ENCODE assay signal across 28 cellular contexts in genomic region chr11:105989124-105989523, GRCh38.
"Had no signal": no experiment of that assay in that cellular context is flagged by ENCODE, and none has a peak within 500 bp of the region (broad histone marks: within the 10 kb centered on the region; RNA-seq: fewer than 3 reads in every experiment).

No MANE protein-coding gene starts in this region.

- H3K27ac Mint-ChIP-seq: activated CD4-positive, alpha-beta memory T cell treated with anti-CD3 and anti-CD28 coated beads for 36 hours; activated CD4-positive, alpha-beta T cell treated with anti-CD3 and anti-CD28 coated beads for 36 hours; activated CD4-positive, alpha-beta T cell treated with anti-CD3 and anti-CD28 coated beads, Interleukin-2, amount 10 ng/mL, durations not matched to agents 24 days and 14 days; activated CD8-positive, alpha-beta memory T cell treated with anti-CD3 and anti-CD28 coated beads, Interleukin-2, amount 10 ng/mL, durations not matched to agents 7 days and 5 days; activated CD8-positive, alpha-beta T cell treated with anti-CD3 and anti-CD28 coated beads, Interleukin-2, amount 10 ng/mL, durations not matched to agents 7 days and 5 days; activated naive CD4-positive, alpha-beta T cell treated with anti-CD3 and anti-CD28 coated beads, Interleukin-2, amount 10 ng/mL, durations not matched to agents 7 days and 5 days; activated naive CD4-positive, alpha-beta T cell treated with anti-CD3 and anti-CD28 coated beads, Interleukin-2, amount 50 U/mL, for 72 hours; activated naive CD8-positive, alpha-beta T cell treated with anti-CD3 and anti-CD28 coated beads, Interleukin-2, amount 10 ng/mL, durations not matched to agents 7 days and 5 days; activated T-cell treated with anti-CD3 and anti-CD28 coated beads, Interleukin-2, amount 50 U/mL, for 72 hours; dendritic cell treated with granulocyte-macrophage colony-stimulating factor and Interleukin-4, amounts not matched to agents 40 ng/mL and 50 ng/mL, for 4 days; endodermal cell had no signal

- H3K4me3 Mint-ChIP-seq: activated CD4-positive, alpha-beta memory T cell treated with anti-CD3 and anti-CD28 coated beads for 36 hours; activated CD4-positive, alpha-beta T cell treated with anti-CD3 and anti-CD28 coated beads for 36 hours; activated CD4-positive, alpha-beta T cell treated with anti-CD3 and anti-CD28 coated beads, Interleukin-2, amount 10 ng/mL, durations not matched to agents 24 days and 14 days; activated CD8-positive, alpha-beta memory T cell treated with anti-CD3 and anti-CD28 coated beads, Interleukin-2, amount 10 ng/mL, durations not matched to agents 7 days and 5 days; activated CD8-positive, alpha-beta T cell treated with anti-CD3 and anti-CD28 coated beads, Interleukin-2, amount 10 ng/mL, durations not matched to agents 7 days and 5 days; activated naive CD4-positive, alpha-beta T cell treated with anti-CD3 and anti-CD28 coated beads, Interleukin-2, amount 10 ng/mL, durations not matched to agents 7 days and 5 days; activated naive CD8-positive, alpha-beta T cell treated with anti-CD3 and anti-CD28 coated beads, Interleukin-2, amount 10 ng/mL, durations not matched to agents 7 days and 5 days; activated T-cell treated with anti-CD3 and anti-CD28 coated beads, Interleukin-2, amount 50 U/mL, for 72 hours; central memory CD8-positive, alpha-beta T cell; dendritic cell treated with granulocyte-macrophage colony-stimulating factor and Interleukin-4, amounts not matched to agents 40 ng/mL and 50 ng/mL, for 4 days; endodermal cell had no signal

- H3K36me3 ChIP-seq: brain microvascular endothelial cell had no signal

- H3K27ac ChIP-seq: brain microvascular endothelial cell, coronary artery, dorsolateral prefrontal cortex had no signal

- ATAC-seq: activated CD4-positive, alpha-beta T cell treated with anti-CD3 and anti-CD28 coated beads for 36 hours; activated CD8-positive, alpha-beta memory T cell treated with anti-CD3 and anti-CD28 coated beads, Interleukin-2, amount 10 ng/mL, durations not matched to agents 7 days and 5 days; activated CD8-positive, alpha-beta T cell treated with anti-CD3 and anti-CD28 coated beads, Interleukin-2, amount 10 ng/mL, durations not matched to agents 7 days and 5 days; activated naive CD4-positive, alpha-beta T cell treated with anti-CD3 and anti-CD28 coated beads, Interleukin-2, amount 50 U/mL, for 72 hours; activated T-cell treated with anti-CD3 and anti-CD28 coated beads, Interleukin-2, amount 50 U/mL, for 72 hours; esophagus mucosa had no signal

- H3K4me3 ChIP-seq: coronary artery, dorsolateral prefrontal cortex had no signal

- H3K27me3 ChIP-seq: brain microvascular endothelial cell, dorsolateral prefrontal cortex had no signal

- H3K27me3 Mint-ChIP-seq: activated CD4-positive, alpha-beta memory T cell treated with anti-CD3 and anti-CD28 coated beads for 36 hours; activated CD4-positive, alpha-beta T cell treated with anti-CD3 and anti-CD28 coated beads for 36 hours; activated CD4-positive, alpha-beta T cell treated with anti-CD3 and anti-CD28 coated beads, Interleukin-2, amount 10 ng/mL, durations not matched to agents 24 days and 14 days; activated CD8-positive, alpha-beta memory T cell treated with anti-CD3 and anti-CD28 coated beads, Interleukin-2, amount 10 ng/mL, durations not matched to agents 7 days and 5 days; activated naive CD4-positive, alpha-beta T cell treated with anti-CD3 and anti-CD28 coated beads, Interleukin-2, amount 10 ng/mL, durations not matched to agents 7 days and 5 days; activated naive CD8-positive, alpha-beta T cell treated with anti-CD3 and anti-CD28 coated beads, Interleukin-2, amount 10 ng/mL, durations not matched to agents 7 days and 5 days; central memory CD8-positive, alpha-beta T cell; dendritic cell treated with granulocyte-macrophage colony-stimulating factor and Interleukin-4, amounts not matched to agents 40 ng/mL and 50 ng/mL, for 4 days had no signal

- DNase-seq: activated CD4-positive, alpha-beta memory T cell treated with anti-CD3 and anti-CD28 coated beads for 36 hours; activated CD4-positive, alpha-beta T cell treated with anti-CD3 and anti-CD28 coated beads for 36 hours; activated CD4-positive, alpha-beta T cell treated with anti-CD3 and anti-CD28 coated beads, Interleukin-2, amount 10 ng/mL, durations not matched to agents 24 days and 14 days; activated CD4-positive, CD25-positive, alpha-beta regulatory T cell; activated CD4-positive, CD25-positive, alpha-beta regulatory T cell treated with anti-CD3 and anti-CD28 coated beads, Interleukin-2, amount 50 U/mL, for 72 hours; activated CD8-positive, alpha-beta memory T cell treated with anti-CD3 and anti-CD28 coated beads, Interleukin-2, amount 10 ng/mL, durations not matched to agents 7 days and 5 days; activated CD8-positive, alpha-beta memory T cell treated with anti-CD3 and anti-CD28 coated beads, Interleukin-2, amount 50 U/mL, for 4 hours; activated CD8-positive, alpha-beta T cell treated with anti-CD3 and anti-CD28 coated beads, Interleukin-2, amount 10 ng/mL, durations not matched to agents 7 days and 5 days; activated gamma-delta T cell; activated naive CD4-positive, alpha-beta T cell; activated naive CD4-positive, alpha-beta T cell treated with anti-CD3 and anti-CD28 coated beads, Interleukin-2, amount 10 ng/mL, durations not matched to agents 7 days and 5 days; activated naive CD8-positive, alpha-beta T cell treated with anti-CD3 and anti-CD28 coated beads, Interleukin-2, amount 10 ng/mL, durations not matched to agents 7 days and 5 days; activated T-cell treated with anti-CD3 and anti-CD28 coated beads, Interleukin-2, amount 50 U/mL, for 1 hour; activated T-cell treated with anti-CD3 and anti-CD28 coated beads, Interleukin-2, amount 50 U/mL, for 72 hours; amniotic stem cell; anterior cingulate cortex; brain microvascular endothelial cell; dorsolateral prefrontal cortex; effector memory CD4-positive, alpha-beta T cell; endodermal cell; foreskin fibroblast; head of caudate nucleus; T-helper 2 cell had no signal

- H3K4me1 Mint-ChIP-seq: activated CD4-positive, alpha-beta T cell treated with anti-CD3 and anti-CD28 coated beads for 36 hours; activated CD4-positive, alpha-beta T cell treated with anti-CD3 and anti-CD28 coated beads, Interleukin-2, amount 10 ng/mL, durations not matched to agents 24 days and 14 days; activated CD8-positive, alpha-beta memory T cell treated with anti-CD3 and anti-CD28 coated beads, Interleukin-2, amount 10 ng/mL, durations not matched to agents 7 days and 5 days; activated naive CD4-positive, alpha-beta T cell treated with anti-CD3 and anti-CD28 coated beads, Interleukin-2, amount 10 ng/mL, durations not matched to agents 7 days and 5 days; activated naive CD8-positive, alpha-beta T cell treated with anti-CD3 and anti-CD28 coated beads, Interleukin-2, amount 10 ng/mL, durations not matched to agents 7 days and 5 days; central memory CD8-positive, alpha-beta T cell; endodermal cell had no signal
